ENCODE assay signal across 10 cellular contexts in the genomic region with DNA sequence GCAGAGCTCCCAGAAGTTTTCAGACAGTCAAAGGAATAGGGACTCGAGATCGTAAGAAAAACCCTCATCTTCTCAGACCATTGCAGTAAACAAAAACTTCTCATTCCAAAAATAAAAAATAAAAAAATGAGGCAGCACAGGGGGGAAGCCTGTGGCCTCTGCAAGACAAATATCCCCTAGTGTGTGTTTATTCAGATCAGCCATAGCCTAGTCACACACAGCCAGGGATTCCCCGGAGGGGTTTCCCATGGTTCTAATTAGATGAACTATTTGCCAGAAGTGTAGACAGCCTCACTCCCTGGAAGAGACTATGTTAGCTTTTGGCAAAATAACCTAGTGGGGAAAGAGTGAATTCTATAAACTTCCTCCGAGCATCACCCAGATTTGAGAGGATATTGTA.
DNase-seq lines count a peak whose midpoint lies in the region; ATAC-seq lines count a peak whose summit lies in the region.
"Had no signal": no experiment of that assay in that cellular context is flagged by ENCODE, and none has a peak within 500 bp of the region (broad histone marks: within the 10 kb centered on the region; RNA-seq: fewer than 3 reads in every experiment).

No MANE protein-coding gene starts in this region.

- peak; percentile 84 for ATAC-seq in activated naive CD8-positive, alpha-beta T cell treated with anti-CD3 and anti-CD28 coated beads, Interleukin-2, amount 50 U/mL, for 24 hours
- ATAC-seq in GM21723 (IDR thresholded peaks at IDR 0.05; ENCODE audit: unreplicated experiment) (peak; percentile 52), HG03439 (IDR thresholded peaks at IDR 0.05; ENCODE audit: unreplicated experiment) (peak; percentile 67)
- peak; percentile 81 for ATAC-seq in stimulated activated memory B cell treated with anti-CD40 and anti-IgM and Interleukin-4, amounts not matched to agents 10 μg/mL and 1 μg/mL and 100 μg/mL, for 72 hours

- no peak overlapping the region for H3K4me3 Mint-ChIP-seq in activated naive CD8-positive, alpha-beta T cell treated with anti-CD3 and anti-CD28 coated beads, Interleukin-2, amount 50 U/mL, for 24 hours
- no peak overlapping the region for H3K4me3 Mint-ChIP-seq in activated naive CD8-positive, alpha-beta T cell treated with anti-CD3 and anti-CD28 coated beads for 36 hours
- no peak overlapping the region for H3K4me3 Mint-ChIP-seq in stimulated activated memory B cell treated with anti-CD40 and anti-IgM and Interleukin-4, amounts not matched to agents 10 μg/mL and 1 μg/mL and 100 μg/mL, for 72 hours

- no peaks in the 10 kb centered on the region for H3K36me3 Mint-ChIP-seq in activated naive CD8-positive, alpha-beta T cell treated with anti-CD3 and anti-CD28 coated beads, Interleukin-2, amount 50 U/mL, for 24 hours (ENCODE audit: low read depth)
- H3K36me3 Mint-ChIP-seq in activated naive CD8-positive, alpha-beta T cell treated with anti-CD3 and anti-CD28 coated beads for 36 hours, result no peaks in the 10 kb centered on the region
- H3K36me3 Mint-ChIP-seq in stimulated activated memory B cell treated with anti-CD40 and anti-IgM and Interleukin-4, amounts not matched to agents 10 μg/mL and 1 μg/mL and 100 μg/mL, for 72 hours, result no peaks in the 10 kb centered on the region

- peak; percentile 30 for DNase-seq in activated naive CD8-positive, alpha-beta T cell treated with anti-CD3 and anti-CD28 coated beads, Interleukin-2, amount 50 U/mL, for 24 hours
- DNase-seq in activated naive CD8-positive, alpha-beta T cell treated with anti-CD3 and anti-CD28 coated beads for 36 hours, result no peak
- DNase-seq in mesenteric fat pad (ENCODE audit: low spot score), result no peak
- no peak for DNase-seq in NK-92 treated with Interleukin-12 subunit alpha and Interleukin-12 subunit beta, amount 100 ng/mL, for 24 hours (lab: John Stamatoyannopoulos, UW)
- DNase-seq in NCI-H510A (lab: John Stamatoyannopoulos, UW), result no peak
- DNase-seq: GF-D8, stomach had no signal

- peaks cover 53% of the 10 kb centered on the region for H3K4me1 Mint-ChIP-seq in activated naive CD8-positive, alpha-beta T cell treated with anti-CD3 and anti-CD28 coated beads, Interleukin-2, amount 50 U/mL, for 24 hours
- H3K4me1 Mint-ChIP-seq in activated naive CD8-positive, alpha-beta T cell treated with anti-CD3 and anti-CD28 coated beads for 36 hours, result peaks cover 10% of the 10 kb centered on the region
- H3K4me1 Mint-ChIP-seq in stimulated activated memory B cell treated with anti-CD40 and anti-IgM and Interleukin-4, amounts not matched to agents 10 μg/mL and 1 μg/mL and 100 μg/mL, for 72 hours, result peaks cover 28% of the 10 kb centered on the region

- peaks cover 1% of the 10 kb centered on the region for H3K27me3 Mint-ChIP-seq in activated naive CD8-positive, alpha-beta T cell treated with anti-CD3 and anti-CD28 coated beads, Interleukin-2, amount 50 U/mL, for 24 hours
- no peaks in the 10 kb centered on the region for H3K27me3 Mint-ChIP-seq in activated naive CD8-positive, alpha-beta T cell treated with anti-CD3 and anti-CD28 coated beads for 36 hours
- no peaks in the 10 kb centered on the region for H3K27me3 Mint-ChIP-seq in stimulated activated memory B cell treated with anti-CD40 and anti-IgM and Interleukin-4, amounts not matched to agents 10 μg/mL and 1 μg/mL and 100 μg/mL, for 72 hours

- no peak overlapping the region for H3K27ac Mint-ChIP-seq in activated naive CD8-positive, alpha-beta T cell treated with anti-CD3 and anti-CD28 coated beads, Interleukin-2, amount 50 U/mL, for 24 hours
- H3K27ac Mint-ChIP-seq in activated naive CD8-positive, alpha-beta T cell treated with anti-CD3 and anti-CD28 coated beads for 36 hours, result no peak overlapping the region
- peak overlapping the region; percentile 43 for H3K27ac Mint-ChIP-seq in stimulated activated memory B cell treated with anti-CD40 and anti-IgM and Interleukin-4, amounts not matched to agents 10 μg/mL and 1 μg/mL and 100 μg/mL, for 72 hours

- no peaks in the 10 kb centered on the region for H3K9me3 Mint-ChIP-seq in activated naive CD8-positive, alpha-beta T cell treated with anti-CD3 and anti-CD28 coated beads, Interleukin-2, amount 50 U/mL, for 24 hours
- H3K9me3 Mint-ChIP-seq in activated naive CD8-positive, alpha-beta T cell treated with anti-CD3 and anti-CD28 coated beads for 36 hours, result no peaks in the 10 kb centered on the region
- no peaks in the 10 kb centered on the region for H3K9me3 Mint-ChIP-seq in stimulated activated memory B cell treated with anti-CD40 and anti-IgM and Interleukin-4, amounts not matched to agents 10 μg/mL and 1 μg/mL and 100 μg/mL, for 72 hours
